Comparison of ENCODE assay signal across 17 cellular contexts in genomic region chrX:10554612-10555270, GRCh38.
A peak's percentile ranks its signal among the peaks of the same experiment; 100 is the strongest.
DNase-seq lines count a peak whose midpoint lies in the region; ATAC-seq, FAIRE-seq and TF ChIP-seq lines count a peak whose summit lies in the region.
"Had no signal": no experiment of that assay in that cellular context is flagged by ENCODE, and none has a peak within 500 bp of the region (broad histone marks: within the 10 kb centered on the region; RNA-seq: fewer than 3 reads in every experiment).

No MANE protein-coding gene starts in this region.

- intact Hi-C loops in Right ventricle myocardium inferior (cut with DNase I) (no loop called here), left ventricle myocardium inferior (cut with micrococcal nuclease) (no loop called here), aorta (cut with DNase I) (no loop called here)

- DNase-seq in Right ventricle myocardium inferior (ENCODE audit: missing footprints) = no peak
- DNase-seq in right atrium auricular region (ENCODE audit: low spot score) = no peak
- no peak for DNase-seq in left ventricle myocardium inferior
- no peak for DNase-seq in aorta
- no peak for DNase-seq in GM12891 (ENCODE audit: insufficient read length, low spot score)
- DNase-seq in NCI-H748 (lab: John Stamatoyannopoulos, UW; ENCODE audit: unreplicated experiment) = no peak
- DNase-seq: CD4-positive, CD25-positive, alpha-beta regulatory T cell; NCI-H1417; NCI-H187 treated with DMSO at 0.1 percent for 48 hours; NCI-H526 treated with DMSO at 0.1 percent for 48 hours had no signal

- H3K4me3 ChIP-seq in right atrium auricular region (no peak overlapping the region), left ventricle myocardium inferior (no peak overlapping the region), mesodermal cell (ENCODE audit: extremely low read depth, insufficient read depth, low read length, poor library complexity, severe bottlenecking) (no peak overlapping the region), aorta (ENCODE audit: low read length in 2 of 2) (no peak overlapping the region)
- H3K4me3 ChIP-seq: HAP-1, K562 had no signal

- H3K27me3 ChIP-seq in right atrium auricular region = no peaks in the 10 kb centered on the region
- no peaks in the 10 kb centered on the region for H3K27me3 ChIP-seq in left ventricle myocardium inferior (ENCODE audit: low read depth)
- H3K27me3 ChIP-seq in aorta (ENCODE audit: control insufficient read depth in 1 of 2, insufficient read depth in 2 of 2, low read length in 1 of 2) = no peaks in the 10 kb centered on the region

- H3K36me3 ChIP-seq in right atrium auricular region (no peaks in the 10 kb centered on the region), left ventricle myocardium inferior (no peaks in the 10 kb centered on the region), mesodermal cell (ENCODE audit: control insufficient read depth, insufficient read depth, low read length) (peaks cover 6% of the 10 kb centered on the region), aorta (ENCODE audit: control insufficient read depth in 1 of 2, insufficient read depth in 2 of 2, low read length in 1 of 2) (no peaks in the 10 kb centered on the region)
- H3K36me3 ChIP-seq: HAP-1 had no signal

- WGBS in mesodermal cell (ENCODE audit: insufficient coverage in 2 of 2), 2 experiments = no CpG with 5 or more reads among the region's 6 CpGs
- 76 to 77% methylated on average over 6 of the region's 6 CpGs for WGBS in aorta, 2 donors

- H3K9me3 ChIP-seq in right atrium auricular region = no peaks in the 10 kb centered on the region
- no peaks in the 10 kb centered on the region for H3K9me3 ChIP-seq in left ventricle myocardium inferior (replicated peaks)
- H3K9me3 ChIP-seq in mesodermal cell (ENCODE audit: control insufficient read depth, low read length) = no peaks in the 10 kb centered on the region
- no peaks in the 10 kb centered on the region for H3K9me3 ChIP-seq in aorta (ENCODE audit: control insufficient read depth, low read length)
- H3K9me3 ChIP-seq: HAP-1 had no signal

- ATAC-seq in Right ventricle myocardium inferior = peak; percentile 28
- ATAC-seq in aorta (ENCODE audit: low FRiP score) = peak; percentile 15
- no peak for ATAC-seq in GM21786 (IDR thresholded peaks at IDR 0.05; ENCODE audit: unreplicated experiment)
- ATAC-seq: K562 had no signal

- H3K4me1 ChIP-seq in right atrium auricular region (no peaks in the 10 kb centered on the region), left ventricle myocardium inferior (peaks cover 21% of the 10 kb centered on the region), mesodermal cell (ENCODE audit: control insufficient read depth, insufficient read depth, low read length, poor library complexity, severe bottlenecking) (peaks cover 11% of the 10 kb centered on the region), aorta (ENCODE audit: control insufficient read depth in 1 of 2, insufficient read depth in 2 of 2, low read length in 2 of 2) (no peaks in the 10 kb centered on the region)

- no peak for TF ChIP-seq POLR2A in GM12891 (IDR thresholded peaks at IDR 0.05; ENCODE audit: low read depth, low read length)

- FAIRE-seq in GM12891 (lab: Jason Lieb, UNC) = no peak
- FAIRE-seq: GM19239, HTR-8/SVneo, K562 had no signal

- H3K27ac ChIP-seq in right atrium auricular region (no peak overlapping the region), left ventricle myocardium inferior (replicated peaks) (peak overlapping the region; percentile 58), mesodermal cell (ENCODE audit: low read depth, low read length, severe bottlenecking) (peak overlapping the region; percentile 36), aorta (ENCODE audit: low read depth in 1 of 2, low read length in 2 of 2) (no peak overlapping the region)
- H3K27ac ChIP-seq: 22Rv1 had no signal

- TF ChIP-seq CTCF in right atrium auricular region (IDR thresholded peaks at IDR 0.05) (no peak), left ventricle myocardium inferior (IDR thresholded peaks at IDR 0.05; ENCODE audit: borderline replicate concordance) (no peak)

TF ChIP-seq in GM12891, 5 proteins besides CTCF, POLR2A, EP300 and RAD21:
- TF ChIP-seq POU2F2 (IDR thresholded peaks at IDR 0.05; ENCODE audit: low read depth, low read length) (no peak), SPI1 (IDR thresholded peaks at IDR 0.05; ENCODE audit: low read depth, low read length) (no peak), PAX5 (IDR thresholded peaks at IDR 0.05; ENCODE audit: insufficient read depth, low read length, severe bottlenecking) (no peak)

Comparison
In these comparisons a context has a peak if more than half of its experiments do, and no peak if none do; other contexts are left out.
1. H3K27ac ChIP-seq: peak in left ventricle myocardium inferior (single experiment) and mesodermal cell (single experiment); none in right atrium auricular region (0 of 2) and aorta (0 of 2).